In genomic region chr11:14454861-14455632, GRCh38 we compare ENCODE assay signal across 1 cellular context.
TF ChIP-seq lines count a peak whose summit lies in the region.

No MANE protein-coding gene starts in this region.

TF ChIP-seq in GM23338, 12 proteins besides CTCF, POLR2A, EP300 and RAD21 (continued from another document):
- TF ChIP-seq, protein P1, sequence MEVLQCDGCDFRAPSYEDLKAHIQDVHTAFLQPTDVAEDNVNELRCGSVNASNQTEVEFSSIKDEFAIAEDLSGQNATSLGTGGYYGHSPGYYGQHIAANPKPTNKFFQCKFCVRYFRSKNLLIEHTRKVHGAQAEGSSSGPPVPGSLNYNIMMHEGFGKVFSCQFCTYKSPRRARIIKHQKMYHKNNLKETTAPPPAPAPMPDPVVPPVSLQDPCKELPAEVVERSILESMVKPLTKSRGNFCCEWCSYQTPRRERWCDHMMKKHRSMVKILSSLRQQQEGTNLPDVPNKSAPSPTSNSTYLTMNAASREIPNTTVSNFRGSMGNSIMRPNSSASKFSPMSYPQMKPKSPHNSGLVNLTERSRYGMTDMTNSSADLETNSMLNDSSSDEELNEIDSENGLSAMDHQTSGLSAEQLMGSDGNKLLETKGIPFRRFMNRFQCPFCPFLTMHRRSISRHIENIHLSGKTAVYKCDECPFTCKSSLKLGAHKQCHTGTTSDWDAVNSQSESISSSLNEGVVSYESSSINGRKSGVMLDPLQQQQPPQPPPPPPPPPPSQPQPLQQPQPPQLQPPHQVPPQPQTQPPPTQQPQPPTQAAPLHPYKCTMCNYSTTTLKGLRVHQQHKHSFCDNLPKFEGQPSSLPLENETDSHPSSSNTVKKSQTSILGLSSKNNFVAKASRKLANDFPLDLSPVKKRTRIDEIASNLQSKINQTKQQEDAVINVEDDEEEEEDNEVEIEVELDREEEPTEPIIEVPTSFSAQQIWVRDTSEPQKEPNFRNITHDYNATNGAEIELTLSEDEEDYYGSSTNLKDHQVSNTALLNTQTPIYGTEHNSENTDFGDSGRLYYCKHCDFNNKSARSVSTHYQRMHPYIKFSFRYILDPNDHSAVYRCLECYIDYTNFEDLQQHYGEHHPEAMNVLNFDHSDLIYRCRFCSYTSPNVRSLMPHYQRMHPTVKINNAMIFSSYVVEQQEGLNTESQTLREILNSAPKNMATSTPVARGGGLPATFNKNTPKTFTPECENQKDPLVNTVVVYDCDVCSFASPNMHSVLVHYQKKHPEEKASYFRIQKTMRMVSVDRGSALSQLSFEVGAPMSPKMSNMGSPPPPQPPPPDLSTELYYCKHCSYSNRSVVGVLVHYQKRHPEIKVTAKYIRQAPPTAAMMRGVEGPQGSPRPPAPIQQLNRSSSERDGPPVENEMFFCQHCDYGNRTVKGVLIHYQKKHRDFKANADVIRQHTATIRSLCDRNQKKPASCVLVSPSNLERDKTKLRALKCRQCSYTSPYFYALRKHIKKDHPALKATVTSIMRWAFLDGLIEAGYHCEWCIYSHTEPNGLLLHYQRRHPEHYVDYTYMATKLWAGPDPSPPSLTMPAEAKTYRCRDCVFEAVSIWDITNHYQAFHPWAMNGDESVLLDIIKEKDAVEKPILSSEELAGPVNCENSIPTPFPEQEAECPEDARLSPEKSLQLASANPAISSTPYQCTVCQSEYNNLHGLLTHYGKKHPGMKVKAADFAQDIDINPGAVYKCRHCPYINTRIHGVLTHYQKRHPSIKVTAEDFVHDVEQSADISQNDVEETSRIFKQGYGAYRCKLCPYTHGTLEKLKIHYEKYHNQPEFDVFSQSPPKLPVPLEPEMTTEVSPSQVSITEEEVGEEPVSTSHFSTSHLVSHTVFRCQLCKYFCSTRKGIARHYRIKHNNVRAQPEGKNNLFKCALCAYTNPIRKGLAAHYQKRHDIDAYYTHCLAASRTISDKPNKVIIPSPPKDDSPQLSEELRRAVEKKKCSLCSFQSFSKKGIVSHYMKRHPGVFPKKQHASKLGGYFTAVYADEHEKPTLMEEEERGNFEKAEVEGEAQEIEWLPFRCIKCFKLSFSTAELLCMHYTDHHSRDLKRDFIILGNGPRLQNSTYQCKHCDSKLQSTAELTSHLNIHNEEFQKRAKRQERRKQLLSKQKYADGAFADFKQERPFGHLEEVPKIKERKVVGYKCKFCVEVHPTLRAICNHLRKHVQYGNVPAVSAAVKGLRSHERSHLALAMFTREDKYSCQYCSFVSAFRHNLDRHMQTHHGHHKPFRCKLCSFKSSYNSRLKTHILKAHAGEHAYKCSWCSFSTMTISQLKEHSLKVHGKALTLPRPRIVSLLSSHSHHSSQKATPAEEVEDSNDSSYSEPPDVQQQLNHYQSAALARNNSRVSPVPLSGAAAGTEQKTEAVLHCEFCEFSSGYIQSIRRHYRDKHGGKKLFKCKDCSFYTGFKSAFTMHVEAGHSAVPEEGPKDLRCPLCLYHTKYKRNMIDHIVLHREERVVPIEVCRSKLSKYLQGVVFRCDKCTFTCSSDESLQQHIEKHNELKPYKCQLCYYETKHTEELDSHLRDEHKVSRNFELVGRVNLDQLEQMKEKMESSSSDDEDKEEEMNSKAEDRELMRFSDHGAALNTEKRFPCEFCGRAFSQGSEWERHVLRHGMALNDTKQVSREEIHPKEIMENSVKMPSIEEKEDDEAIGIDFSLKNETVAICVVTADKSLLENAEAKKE (CRISPR knock-in tag; IDR thresholded peaks at IDR 0.05): no peak
- no peak for TF ChIP-seq ZNF114 (CRISPR knock-in tag; IDR thresholded peaks at IDR 0.05)
- no peak for TF ChIP-seq REST (IDR thresholded peaks at IDR 0.05; ENCODE audit: unreplicated experiment)
- no peak for TF ChIP-seq ZNF331 (CRISPR knock-in tag; IDR thresholded peaks at IDR 0.05; ENCODE audit: low read depth)
